Comparison of ENCODE assay signal across 27 cellular contexts in the genomic region with DNA sequence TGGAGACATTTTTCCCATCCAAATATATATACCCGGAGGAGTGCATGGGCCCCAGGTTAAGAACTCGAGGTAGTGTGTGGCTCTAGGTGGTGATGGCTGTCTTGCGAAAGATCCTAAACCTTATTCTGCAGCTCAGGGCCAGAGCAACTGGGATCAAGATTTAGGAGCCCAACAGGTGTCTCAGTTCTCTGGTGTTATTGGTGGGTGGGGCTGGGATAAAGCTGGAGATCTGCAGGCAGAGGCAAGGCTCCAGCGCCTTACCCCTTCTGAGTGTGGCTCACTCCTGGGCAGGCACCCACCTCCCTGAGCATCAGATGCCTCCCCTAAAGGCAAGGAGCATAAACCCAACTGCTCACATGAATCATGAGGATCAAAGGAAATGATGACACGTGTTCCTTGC. TPM values are rescaled to one million over a fixed set of nuclear protein-coding genes. Genes with fewer than 3 reads are reported as not detected.
"Had no signal": no experiment of that assay in that cellular context is flagged by ENCODE, and none has a peak within 500 bp of the region (broad histone marks: within the 10 kb centered on the region; RNA-seq: fewer than 3 reads in every experiment).

No MANE protein-coding gene starts in this region.

- H3K4me1 ChIP-seq: colonic mucosa, esophagus muscularis mucosa, foreskin keratinocyte, parathyroid adenoma, prostate gland, stomach had no signal

- H3K27me3 ChIP-seq: colonic mucosa, foreskin keratinocyte, sigmoid colon, thyroid gland had no signal

- H3K4me3 ChIP-seq: colonic mucosa, esophagus muscularis mucosa, lung, mucosa of descending colon, prostate gland, sigmoid colon, stomach, thyroid gland had no signal

- H3K9me3 ChIP-seq: colonic mucosa, esophagus muscularis mucosa, mucosa of descending colon, neutrophil, prostate gland, sigmoid colon, stomach, thyroid gland had no signal

- DNase-seq: colonic mucosa; dermis blood vessel endothelial cell; effector memory CD4-positive, alpha-beta T cell; foreskin keratinocyte; glutamatergic neuron; hypothalamus; immature natural killer cell; mucosa of descending colon; naive B cell; right cardiac atrium; sigmoid colon; stimulated activated CD4-positive, alpha-beta T cell treated with anti-CD3 and anti-CD28 coated beads, Interleukin-2, amount 100 ng/mL, for 24 hours; stimulated activated CD4-positive, alpha-beta T cell treated with anti-CD3 and anti-CD28 coated beads, Interleukin-4, amount 100 ng/mL, for 24 hours; stimulated activated naive CD4-positive, alpha-beta T cell treated with Interleukin-2 at 50 U/mL for 16 hours; stomach; thyroid gland; trophoblast cell had no signal

- H3K9ac ChIP-seq: parathyroid adenoma had no signal

- H3K79me2 ChIP-seq: parathyroid adenoma had no signal

- H3K36me3 ChIP-seq: colonic mucosa, esophagus muscularis mucosa, neutrophil, prostate gland, sigmoid colon, stomach, thyroid gland had no signal

- H3K27ac ChIP-seq: colonic mucosa, esophagus muscularis mucosa, foreskin keratinocyte, neutrophil, parathyroid adenoma, prostate gland, sigmoid colon, stomach, thyroid gland had no signal

- H2AFZ ChIP-seq: parathyroid adenoma had no signal

- ATAC-seq: foreskin keratinocyte; mucosa of descending colon; natural killer cell treated with Interleukin-12 subunit alpha and Interleukin-12 subunit beta and Interleukin-15 and Interleukin-18, amount 100 ng/mL, for 72 hours; right cardiac atrium; stimulated activated effector memory CD8-positive, alpha-beta T cell treated with anti-CD3 and anti-CD28 coated beads, Interleukin-12 subunit alpha, Interleukin-12 subunit beta, amount 100 ng/mL, for 72 hours had no signal

RNA-seq across cellular contexts. Expression of gene UBE2QL1, which starts 11.2 kb away (rescaled TPM):
- total RNA-seq: epithelial cell of proximal tubule; fibroblast of lung; foreskin keratinocyte; natural killer cell treated with Interleukin-12 subunit alpha and Interleukin-12 subunit beta and Interleukin-15 and Interleukin-18, amount 100 ng/mL, for 72 hours; renal cortical epithelial cell had no signal
